In the genomic region with DNA sequence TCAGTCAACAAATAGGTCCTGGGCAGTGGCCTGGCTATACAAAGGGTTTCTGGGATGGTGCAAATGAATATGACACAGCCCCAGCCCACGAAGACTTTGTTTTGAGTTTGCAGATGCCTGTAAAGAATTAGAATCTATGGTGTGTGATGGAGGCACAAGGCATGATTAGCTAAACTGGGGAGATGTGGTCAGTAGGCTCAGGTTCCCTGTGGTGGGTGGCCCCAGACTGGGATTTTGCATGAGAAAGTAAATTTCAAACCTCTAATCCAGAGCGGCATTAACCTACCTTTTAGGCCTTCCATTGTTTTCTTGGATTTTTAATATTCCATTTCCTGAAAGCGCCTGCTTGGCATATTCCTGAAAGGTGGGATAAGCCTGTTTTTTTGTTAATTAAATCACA, we compare ENCODE assay signal across 37 cellular contexts. TPM values are rescaled to one million over a fixed set of nuclear protein-coding genes. Genes with fewer than 3 reads are reported as not detected.
"Had no signal": no experiment of that assay in that cellular context is flagged by ENCODE, and none has a peak within 500 bp of the region (broad histone marks: within the 10 kb centered on the region; RNA-seq: fewer than 3 reads in every experiment).

No MANE protein-coding gene starts in this region.

- H3K4me1 ChIP-seq: Peyer's patch had no signal

- H3K36me3 ChIP-seq: cardiac muscle cell, Peyer's patch had no signal

- H3K4me1 Mint-ChIP-seq: activated CD4-positive, alpha-beta memory T cell treated with anti-CD3 and anti-CD28 coated beads, Interleukin-2, amount 10 ng/mL, durations not matched to agents 7 days and 5 days; activated CD8-positive, alpha-beta memory T cell treated with anti-CD3 and anti-CD28 coated beads, Interleukin-2, amount 10 ng/mL, durations not matched to agents 7 days and 5 days; central memory CD8-positive, alpha-beta T cell had no signal

- H3K27me3 Mint-ChIP-seq: activated naive CD8-positive, alpha-beta T cell treated with anti-CD3 and anti-CD28 coated beads for 36 hours had no signal

- H3K27ac ChIP-seq: cardiac muscle cell, Peyer's patch, VCaP had no signal

- H3K27ac Mint-ChIP-seq: activated CD4-positive, alpha-beta memory T cell treated with anti-CD3 and anti-CD28 coated beads, Interleukin-2, amount 10 ng/mL, durations not matched to agents 7 days and 5 days; activated CD8-positive, alpha-beta memory T cell treated with anti-CD3 and anti-CD28 coated beads, Interleukin-2, amount 10 ng/mL, durations not matched to agents 7 days and 5 days; activated naive CD8-positive, alpha-beta T cell treated with anti-CD3 and anti-CD28 coated beads for 36 hours had no signal

- H3K4me3 Mint-ChIP-seq: activated CD4-positive, alpha-beta memory T cell treated with anti-CD3 and anti-CD28 coated beads, Interleukin-2, amount 10 ng/mL, durations not matched to agents 7 days and 5 days; activated CD8-positive, alpha-beta memory T cell treated with anti-CD3 and anti-CD28 coated beads, Interleukin-2, amount 10 ng/mL, durations not matched to agents 7 days and 5 days; activated naive CD8-positive, alpha-beta T cell treated with anti-CD3 and anti-CD28 coated beads for 36 hours; central memory CD8-positive, alpha-beta T cell had no signal

- H3K36me3 Mint-ChIP-seq: activated CD8-positive, alpha-beta memory T cell treated with anti-CD3 and anti-CD28 coated beads, Interleukin-2, amount 10 ng/mL, durations not matched to agents 7 days and 5 days; activated naive CD8-positive, alpha-beta T cell treated with anti-CD3 and anti-CD28 coated beads for 36 hours had no signal

- ATAC-seq: activated CD8-positive, alpha-beta memory T cell treated with anti-CD3 and anti-CD28 coated beads, Interleukin-2, amount 10 ng/mL, durations not matched to agents 7 days and 5 days; PC-3; SK-N-SH treated with all-trans-retinoic acid at 6 μM for 48 hours had no signal

- H3K27me3 ChIP-seq: cardiac muscle cell, Peyer's patch had no signal

- H3K4me3 ChIP-seq: cardiac muscle cell, Peyer's patch had no signal

- H3K9me3 ChIP-seq: Peyer's patch had no signal

- DNase-seq: activated CD4-positive, alpha-beta memory T cell treated with anti-CD3 and anti-CD28 coated beads, Interleukin-2, amount 10 ng/mL, durations not matched to agents 7 days and 5 days; activated CD4-positive, alpha-beta T cell treated with anti-CD3 and anti-CD28 coated beads for 1 hour; activated CD4-positive, alpha-beta T cell treated with anti-CD3 and anti-CD28 coated beads for 48 hours; activated CD4-positive, CD25-positive, alpha-beta regulatory T cell; activated CD8-positive, alpha-beta memory T cell treated with anti-CD3 and anti-CD28 coated beads for 24 hours; activated CD8-positive, alpha-beta memory T cell treated with anti-CD3 and anti-CD28 coated beads, Interleukin-2, amount 10 ng/mL, durations not matched to agents 7 days and 5 days; activated CD8-positive, alpha-beta memory T cell treated with anti-CD3 and anti-CD28 coated beads, Interleukin-2, amount 50 U/mL, for 48 hours; activated effector memory CD4-positive, alpha-beta T cell treated with Interleukin-2 at 50 U/mL for 16 hours; activated naive CD4-positive, alpha-beta T cell treated with anti-CD3 and anti-CD28 coated beads, Interleukin-2, amount 50 U/mL, for 16 hours; activated naive CD8-positive, alpha-beta T cell treated with anti-CD3 and anti-CD28 coated beads for 36 hours; activated T-cell treated with anti-CD3 and anti-CD28 coated beads, Interleukin-2, amount 50 U/mL, for 48 hours; amniotic stem cell; aorta; Kasumi-1; MM.1S; MV-4-11; NCI-H1092; NCI-H1436 treated with DMSO at 0.1 percent for 48 hours; NCI-H1694 treated with DMSO at 0.1 percent for 48 hours; NCI-H2029; NCI-H345; NCI-H510A; NCI-H526; NCI-H748 treated with DMSO at 0.1 percent for 48 hours; NK-92 treated with Interleukin-12 subunit alpha and Interleukin-12 subunit beta, amount 100 ng/mL, for 24 hours; PC-3; Peyer's patch; RPMI8226; SHP77 treated with DMSO at 0.1 percent for 48 hours; T-helper 1 cell; T-helper 2 cell; T-helper 9 cell had no signal

- H3K9me3 Mint-ChIP-seq: activated CD4-positive, alpha-beta memory T cell treated with anti-CD3 and anti-CD28 coated beads, Interleukin-2, amount 10 ng/mL, durations not matched to agents 7 days and 5 days; activated naive CD8-positive, alpha-beta T cell treated with anti-CD3 and anti-CD28 coated beads for 36 hours; central memory CD8-positive, alpha-beta T cell had no signal

RNA-seq across cellular contexts. Expression of a gene that starts 6.4 kb away (rescaled TPM):
- total RNA-seq: activated CD4-positive, alpha-beta memory T cell treated with anti-CD3 and anti-CD28 coated beads, Interleukin-2, amount 10 ng/mL, durations not matched to agents 7 days and 5 days; aorta; cardiac muscle cell; PC-3; Peyer's patch; SK-MEL-5 had no signal

RNA-seq across cellular contexts. Expression of a gene that starts 42.1 kb away (rescaled TPM):
- total RNA-seq: activated CD4-positive, alpha-beta memory T cell treated with anti-CD3 and anti-CD28 coated beads, Interleukin-2, amount 10 ng/mL, durations not matched to agents 7 days and 5 days; activated CD8-positive, alpha-beta memory T cell treated with anti-CD3 and anti-CD28 coated beads, Interleukin-2, amount 10 ng/mL, durations not matched to agents 7 days and 5 days; activated naive CD8-positive, alpha-beta T cell treated with anti-CD3 and anti-CD28 coated beads for 36 hours; PC-3; Peyer's patch; SK-MEL-5 had no signal

RNA-seq across cellular contexts. Expression of a gene that starts 45.3 kb away (rescaled TPM):
- total RNA-seq: activated CD4-positive, alpha-beta memory T cell treated with anti-CD3 and anti-CD28 coated beads, Interleukin-2, amount 10 ng/mL, durations not matched to agents 7 days and 5 days; activated CD8-positive, alpha-beta memory T cell treated with anti-CD3 and anti-CD28 coated beads, Interleukin-2, amount 10 ng/mL, durations not matched to agents 7 days and 5 days; activated naive CD8-positive, alpha-beta T cell treated with anti-CD3 and anti-CD28 coated beads for 36 hours; cardiac muscle cell; Peyer's patch had no signal
